Comparison of ENCODE assay signal across 21 cellular contexts in the genomic region with DNA sequence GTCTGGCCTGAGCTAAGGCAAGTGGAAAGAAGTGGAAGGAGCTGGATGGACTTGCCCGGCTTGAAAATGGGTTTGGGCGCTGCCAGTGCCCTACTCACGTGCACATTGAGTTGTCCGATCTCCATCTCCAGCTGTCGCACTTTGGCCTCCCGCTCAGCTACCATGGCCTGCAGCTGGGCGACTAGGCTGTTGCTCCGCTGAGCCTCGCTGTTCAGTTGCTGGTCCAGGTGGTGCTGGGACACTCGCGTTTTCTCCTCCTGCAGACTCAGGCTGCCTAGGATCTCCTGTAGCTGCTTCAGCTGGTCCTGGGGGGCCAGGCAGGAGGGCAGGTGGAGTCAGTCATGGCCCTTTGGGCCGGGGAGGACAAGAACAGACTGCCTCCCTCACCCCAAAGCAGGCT. TPM values are rescaled to one million over a fixed set of nuclear protein-coding genes. Genes with fewer than 3 reads are reported as not detected.
A peak's percentile ranks its signal among the peaks of the same experiment; 100 is the strongest.
DNase-seq lines count a peak whose midpoint lies in the region; ATAC-seq, FAIRE-seq and TF ChIP-seq lines count a peak whose summit lies in the region.
"Had no signal": no experiment of that assay in that cellular context is flagged by ENCODE, and none has a peak within 500 bp of the region (broad histone marks: within the 10 kb centered on the region; RNA-seq: fewer than 3 reads in every experiment).

No MANE protein-coding gene starts in this region.

- dilution Hi-C loops in mammary epithelial cell (cut with HindIII; ENCODE audit: low sequenced_read_pairs), result no loop called here

- no peak for FAIRE-seq in K562 (lab: Jason Lieb, UNC)
- FAIRE-seq: A204.1, G401.6, HTR-8/SVneo had no signal

- no peak for TF ChIP-seq RAD21 in K562 (CRISPR knock-in tag; conservative IDR thresholded peaks at IDR 0.05 in 1 of 2, IDR thresholded peaks at IDR 0.05 in 1 of 2)

- H3K36me3 ChIP-seq in mammary epithelial cell (ENCODE audit: insufficient read depth, low read length), result no peaks in the 10 kb centered on the region
- no peaks in the 10 kb centered on the region for H3K36me3 ChIP-seq in K562 (ENCODE audit: control insufficient read depth, insufficient read depth, low read length)
- H3K36me3 ChIP-seq: BLaER1 treated with 17β-estradiol and CSF1 and Interleukin-3, amounts not matched to agents 10 nM and 100 nM; Peyer's patch had no signal

- H3K9me3 Mint-ChIP-seq in MCF 10A (ENCODE audit: unreplicated experiment), result no peaks in the 10 kb centered on the region
- H3K9me3 Mint-ChIP-seq: CD8-positive, alpha-beta memory T cell had no signal

- H4K20me1 ChIP-seq in mammary epithelial cell (ENCODE audit: insufficient read depth, low read length) (no peaks in the 10 kb centered on the region), K562 (replicated peaks; ENCODE audit: control insufficient read depth, insufficient read depth, low read length) (no peaks in the 10 kb centered on the region; the same call in 1 of the 2 replicates)
- H4K20me1 ChIP-seq: BLaER1 treated with 17β-estradiol and CSF1 and Interleukin-3, amounts not matched to agents 10 nM and 100 nM had no signal

- CTCF ChIA-PET in MCF 10A (lab: Yijun Ruan, JAX), result interaction anchor here (0.7 to 2.0 kb wide), 4 partner anchors 9 to 84 kb away, joined by 3 to 8 read pairs (median 4); no protein-coding TSS in a partner anchor
- CTCF ChIA-PET in mammary epithelial cell (lab: Charles Lee; ENCODE audit: low non-redundant PET), result interaction anchor here (0.7 kb wide), 1 partner anchor 96 kb away, joined by 4 read pairs; no protein-coding TSS in a partner anchor
- CTCF ChIA-PET in K562 (lab: Yijun Ruan, JAX; ENCODE audit: low intra/inter-chr PET ratio), result no interaction called here

- no peak for TF ChIP-seq POLR2A in K562 (conservative IDR thresholded peaks at IDR 0.05)

- TF ChIP-seq CTCF in MCF 10A (IDR thresholded peaks at IDR 0.05; ENCODE audit: unreplicated experiment), result no peak
- TF ChIP-seq CTCF in mammary epithelial cell (conservative IDR thresholded peaks at IDR 0.05 in 1 of 2, IDR thresholded peaks at IDR 0.05 in 1 of 2; ENCODE audit: extremely low read depth in 1 of 2, insufficient read depth in 1 of 2, low read depth in 1 of 2, low read length in 2 of 2), result no peak
- TF ChIP-seq CTCF in K562 (IDR thresholded peaks at IDR 0.05 in 2 of 3, conservative IDR thresholded peaks at IDR 0.05 in 1 of 3; ENCODE audit: insufficient read depth in 2 of 3, low read depth in 1 of 3, low read length in 3 of 3), result no peak

- H3K9me1 ChIP-seq in K562 (ENCODE audit: control insufficient read depth, insufficient read depth, low read length), result no peaks in the 10 kb centered on the region

- H3K27ac ChIP-seq in mammary epithelial cell (ENCODE audit: insufficient read depth, low read depth, low read length) (no peak overlapping the region), K562 (ENCODE audit: extremely low read depth, low read depth, low read length) (no peak overlapping the region)
- H3K27ac ChIP-seq: BLaER1 treated with 17β-estradiol and CSF1 and Interleukin-3, amounts not matched to agents 10 nM and 100 nM; HL-60; Peyer's patch had no signal

- no peaks in the 10 kb centered on the region for H3K36me3 Mint-ChIP-seq in MCF 10A (ENCODE audit: insufficient read depth, unreplicated experiment)
- H3K36me3 Mint-ChIP-seq: CD8-positive, alpha-beta memory T cell had no signal

- H3K4me3 ChIP-seq in mammary epithelial cell (replicated peaks in 1 of 3; ENCODE audit: insufficient read depth in 1 of 3, low read depth in 2 of 3, low read length in 3 of 3), result no peak overlapping the region
- H3K4me3 ChIP-seq in K562, result no peak overlapping the region
- H3K4me3 ChIP-seq: BLaER1 treated with 17β-estradiol and CSF1 and Interleukin-3, amounts not matched to agents 10 nM and 100 nM; Peyer's patch had no signal

- H3K4me2 ChIP-seq in mammary epithelial cell (ENCODE audit: insufficient read depth, low read depth, low read length), result no peak overlapping the region
- H3K4me2 ChIP-seq in K562 (ENCODE audit: insufficient read depth, low read length), result no peak overlapping the region
- H3K4me2 ChIP-seq: BLaER1 treated with 17β-estradiol and CSF1 and Interleukin-3, amounts not matched to agents 10 nM and 100 nM had no signal

- no peak overlapping the region for H3K9ac ChIP-seq in mammary epithelial cell (ENCODE audit: insufficient read depth, low read length)
- H3K9ac ChIP-seq in K562 (ENCODE audit: insufficient read depth in 1 of 2, low read depth in 2 of 2, low read length in 2 of 2), result no peak overlapping the region
- H3K9ac ChIP-seq: BLaER1 treated with 17β-estradiol and CSF1 and Interleukin-3, amounts not matched to agents 10 nM and 100 nM had no signal

- in situ Hi-C loops in mammary epithelial cell (cut with MboI; ENCODE audit: low sequenced_read_pairs in 2 of 2), result no loop called here
- in situ Hi-C loops in K562 (cut with MboI), result no loop called here

- H2AFZ ChIP-seq in mammary epithelial cell (ENCODE audit: low read depth, low read length) (no peak overlapping the region), K562 (ENCODE audit: low read depth, low read length) (no peak overlapping the region)

- DNase-seq in MCF 10A (ENCODE audit: unreplicated experiment) (no peak), mammary epithelial cell (no peak), K562 (ENCODE audit: extremely low read depth in 1 of 4, low spot score in 3 of 4) (no peak), islet precursor cell (peak; percentile 42), NOMO-1 treated with DMSO at 0.1 percent for 48 hours (lab: John Stamatoyannopoulos, UW; ENCODE audit: unreplicated experiment) (no peak), NCI-H69 (lab: John Stamatoyannopoulos, UW) (no peak), GM19238 (ENCODE audit: insufficient read length, low spot score) (no peak)
- peak; percentile 16 for DNase-seq in stimulated activated CD8-positive, alpha-beta memory T cell treated with anti-CD3 and anti-CD28 coated beads, Interleukin-4, amount 100 ng/mL, for 48 hours
- DNase-seq: CD8-positive, alpha-beta memory T cell; DND-41; HCEC 1CT; KBM-7; NCI-H1436 treated with DMSO at 0.1 percent for 48 hours; NCI-H2081 treated with DMSO at 0.1 percent for 48 hours had no signal

- peak overlapping the region; percentile 18 for H3K27ac Mint-ChIP-seq in MCF 10A (ENCODE audit: low read depth, unreplicated experiment)
- H3K27ac Mint-ChIP-seq: CD8-positive, alpha-beta memory T cell had no signal

- H3K4me3 Mint-ChIP-seq in MCF 10A (ENCODE audit: unreplicated experiment), result no peak overlapping the region
- H3K4me3 Mint-ChIP-seq: CD8-positive, alpha-beta memory T cell had no signal

- H3K9me3 ChIP-seq in mammary epithelial cell (replicated peaks; ENCODE audit: insufficient read depth, low read length) (no peaks in the 10 kb centered on the region), K562 (replicated peaks; ENCODE audit: control insufficient read depth, insufficient read depth, low read depth, low read length) (no peaks in the 10 kb centered on the region)
- H3K9me3 ChIP-seq: BLaER1 treated with 17β-estradiol and CSF1 and Interleukin-3, amounts not matched to agents 10 nM and 100 nM; Peyer's patch had no signal

- intact Hi-C loops in MCF 10A (cut with micrococcal nuclease) (no loop called here), mammary epithelial cell (cut with micrococcal nuclease) (no loop called here), K562 (cut with micrococcal nuclease) (no loop called here)

- H3K4me1 Mint-ChIP-seq in MCF 10A (ENCODE audit: insufficient read depth, unreplicated experiment), result no peaks in the 10 kb centered on the region
- H3K4me1 Mint-ChIP-seq: CD8-positive, alpha-beta memory T cell had no signal

- TF ChIP-seq EP300 in K562 (IDR thresholded peaks at IDR 0.05; ENCODE audit: low read length), result no peak

- WGBS in mammary epithelial cell (ENCODE audit: low coverage, missing lambda C conversion rate), result 89% methylated on average over 11 of the region's 12 CpGs
- 2% methylated on average over 12 of the region's 12 CpGs for WGBS in K562 (ENCODE audit: insufficient coverage, low coverage, missing lambda C conversion rate)

- no peaks in the 10 kb centered on the region for H3K27me3 ChIP-seq in mammary epithelial cell (ENCODE audit: insufficient read depth, low read length)
- H3K27me3 ChIP-seq in K562 (ENCODE audit: control insufficient read depth in 2 of 2, insufficient read depth in 2 of 2, low read length in 2 of 2), result peaks cover 23 to 30% of the 10 kb centered on the region in 2 experiments; a peak in 4 of 5 replicates
- H3K27me3 ChIP-seq: BLaER1 treated with 17β-estradiol and CSF1 and Interleukin-3, amounts not matched to agents 10 nM and 100 nM; Peyer's patch had no signal

- BruUV-seq in MCF 10A (replicated peaks; lab: Mats Ljungman, UMichigan), result no TSS peak
- BruUV-seq in mammary epithelial cell (replicated peaks; lab: Mats Ljungman, UMichigan), result no TSS peak
- BruUV-seq in K562 (replicated peaks; lab: Mats Ljungman, UMichigan), result no TSS peak

- POLR2A ChIA-PET in MCF 10A (lab: Yijun Ruan, JAX), result no interaction called here
- POLR2A ChIA-PET in K562 (lab: Yijun Ruan, JAX), result interaction anchor here (1.1 to 1.6 kb wide), 3 partner anchors 9 to 69 kb away, joined by 3 to 5 read pairs (median 4); partner anchors contain the start of gene HIGD1A

- H3K27me3 Mint-ChIP-seq in MCF 10A (ENCODE audit: insufficient read depth, unreplicated experiment), result no peaks in the 10 kb centered on the region

- no peak for ATAC-seq in K562
- ATAC-seq: Right ventricle myocardium inferior had no signal

- H3K4me1 ChIP-seq in mammary epithelial cell (ENCODE audit: insufficient read depth, low read length) (no peaks in the 10 kb centered on the region), K562 (replicated peaks in 1 of 2; ENCODE audit: control insufficient read depth in 2 of 2, insufficient read depth in 2 of 2, low read length in 2 of 2) (no peaks in the 10 kb centered on the region)
- H3K4me1 ChIP-seq: Peyer's patch had no signal

- no peaks in the 10 kb centered on the region for H3K79me2 ChIP-seq in mammary epithelial cell (ENCODE audit: insufficient read depth, low read length)
- no peaks in the 10 kb centered on the region for H3K79me2 ChIP-seq in K562 (ENCODE audit: control insufficient read depth, insufficient read depth, low read length)

RNA-seq across cellular contexts. Expression of gene HHATL, which starts 33.0 kb away (rescaled TPM):
- total RNA-seq in MCF 10A (2022) (not detected in 2 replicates), mammary epithelial cell (not detected), K562 (2014; rRNA removed) (not detected in 2 replicates), K562 (2014; rRNA removed; fragmentation: Illumina TruSeq; extraction: Trizol) (not detected in 2 replicates), K562 (2015; rRNA removed; fragmentation: Illumina TruSeq; extraction: Trizol) (not detected in 2 replicates), K562 (2021) (not detected in 2 replicates)
- polyA plus RNA-seq in mammary epithelial cell (not detected), K562 (2011; rRNA removed) (not detected in 2 replicates), K562 (2014; fragmentation: Illumina TruSeq; extraction: Trizol) (not detected in 2 replicates), K562 (2014; fragmentation: Nextera tagmentation; extraction: Ambion mirVana) (not detected), K562 (2014; rRNA removed) (not detected in 2 replicates)
- polyA minus RNA-seq in mammary epithelial cell, result not detected
- not detected in 2 replicates for total RNA-seq in K562 (2011; cell fraction: chromatin; rRNA removed; ENCODE audit: low replicate concordance)
- total RNA-seq in K562 (2011; cell fraction: nucleolus; rRNA removed), result not detected in 2 replicates
- total RNA-seq in K562 (2011; cell fraction: nucleoplasm; rRNA removed), result not detected in 2 replicates
- not detected in 2 replicates for polyA plus RNA-seq in K562 (2011; cell fraction: cytosol; rRNA removed)
- polyA plus RNA-seq in K562 (2011; cell fraction: nucleus; rRNA removed), result not detected in 2 replicates
- not detected in 2 replicates for polyA plus RNA-seq in K562 (2012)
- not detected in 2 replicates for polyA minus RNA-seq in K562 (2011; rRNA and poly(A)+ RNA removed)
- not detected in 2 replicates for polyA minus RNA-seq in K562 (2011; cell fraction: cytosol; rRNA and poly(A)+ RNA removed)
- polyA minus RNA-seq in K562 (2011; cell fraction: nucleus; rRNA and poly(A)+ RNA removed), result not detected in 2 replicates
- total RNA-seq: CD8-positive, alpha-beta memory T cell had no signal
- polyA plus RNA-seq: CD8-positive, alpha-beta memory T cell had no signal

RNA-seq across cellular contexts. Expression of gene CCDC13, which starts 37.4 kb away (rescaled TPM):
- total RNA-seq in MCF 10A (2022) (1.1 and 1.3 TPM in 2 replicates), mammary epithelial cell (under 1 TPM; 0.49 to 0.50 TPM), K562 (2014; rRNA removed) (0.53 and 0.68 TPM in 2 replicates), K562 (2014; rRNA removed; fragmentation: Illumina TruSeq; extraction: Trizol) (0.67 TPM in 1 of 2 replicates, not detected in the other), K562 (2015; rRNA removed; fragmentation: Illumina TruSeq; extraction: Trizol) (0.26 and 0.54 TPM in 2 replicates), K562 (2021) (0.24 and 0.49 TPM in 2 replicates)
- polyA plus RNA-seq in mammary epithelial cell (0.15 TPM), K562 (2011; rRNA removed) (0.22 TPM in 1 of 2 replicates, not detected in the other), K562 (2014; fragmentation: Illumina TruSeq; extraction: Trizol) (0.28 and 0.29 TPM in 2 replicates), K562 (2014; fragmentation: Nextera tagmentation; extraction: Ambion mirVana) (under 1 TPM; 0.20 to 0.70 TPM), K562 (2014; rRNA removed) (0.48 and 0.89 TPM in 2 replicates)
- not detected for polyA minus RNA-seq in mammary epithelial cell
- 0.51 and 1.0 TPM in 2 replicates for total RNA-seq in K562 (2011; cell fraction: chromatin; rRNA removed; ENCODE audit: low replicate concordance)
- total RNA-seq in K562 (2011; cell fraction: nucleolus; rRNA removed), result 0.53 TPM in 1 of 2 replicates, not detected in the other
- 0.69 TPM in 1 of 2 replicates, not detected in the other for total RNA-seq in K562 (2011; cell fraction: nucleoplasm; rRNA removed)
- 0.06 and 0.09 TPM in 2 replicates for polyA plus RNA-seq in K562 (2011; cell fraction: cytosol; rRNA removed)
- 0.47 and 0.63 TPM in 2 replicates for polyA plus RNA-seq in K562 (2011; cell fraction: nucleus; rRNA removed)
- polyA plus RNA-seq in K562 (2012), result 0.30 and 0.46 TPM in 2 replicates
- not detected in 2 replicates for polyA minus RNA-seq in K562 (2011; rRNA and poly(A)+ RNA removed)
- polyA minus RNA-seq in K562 (2011; cell fraction: cytosol; rRNA and poly(A)+ RNA removed), result not detected in 2 replicates
- not detected in 2 replicates for polyA minus RNA-seq in K562 (2011; cell fraction: nucleus; rRNA and poly(A)+ RNA removed)

RNA-seq across cellular contexts. Expression of gene KLHL40, which starts 50.3 kb away (rescaled TPM):
- total RNA-seq in MCF 10A (2022) (not detected in 2 replicates), mammary epithelial cell (not detected), K562 (2014; rRNA removed) (not detected in 2 replicates), K562 (2014; rRNA removed; fragmentation: Illumina TruSeq; extraction: Trizol) (not detected in 2 replicates), K562 (2015; rRNA removed; fragmentation: Illumina TruSeq; extraction: Trizol) (not detected in 2 replicates), K562 (2021) (not detected in 2 replicates)
- polyA plus RNA-seq in mammary epithelial cell (not detected), K562 (2011; rRNA removed) (not detected in 2 replicates), K562 (2014; fragmentation: Illumina TruSeq; extraction: Trizol) (not detected in 2 replicates), K562 (2014; fragmentation: Nextera tagmentation; extraction: Ambion mirVana) (not detected), K562 (2014; rRNA removed) (not detected in 2 replicates)
- polyA minus RNA-seq in mammary epithelial cell, result not detected
- not detected in 2 replicates for total RNA-seq in K562 (2011; cell fraction: chromatin; rRNA removed; ENCODE audit: low replicate concordance)
- not detected in 2 replicates for total RNA-seq in K562 (2011; cell fraction: nucleolus; rRNA removed)
- not detected in 2 replicates for total RNA-seq in K562 (2011; cell fraction: nucleoplasm; rRNA removed)
- not detected in 2 replicates for polyA plus RNA-seq in K562 (2011; cell fraction: cytosol; rRNA removed)
- not detected in 2 replicates for polyA plus RNA-seq in K562 (2011; cell fraction: nucleus; rRNA removed)
- polyA plus RNA-seq in K562 (2012), result not detected in 2 replicates
- polyA minus RNA-seq in K562 (2011; rRNA and poly(A)+ RNA removed), result not detected in 2 replicates
- not detected in 2 replicates for polyA minus RNA-seq in K562 (2011; cell fraction: cytosol; rRNA and poly(A)+ RNA removed)
- polyA minus RNA-seq in K562 (2011; cell fraction: nucleus; rRNA and poly(A)+ RNA removed), result not detected in 2 replicates
- total RNA-seq: CD8-positive, alpha-beta memory T cell; Peyer's patch; Right ventricle myocardium inferior had no signal
- polyA plus RNA-seq: CD8-positive, alpha-beta memory T cell had no signal

Comparison
In these comparisons a context has a peak if more than half of its experiments do, and no peak if none do; other contexts are left out.
1. DNase-seq: peak in islet precursor cell (single experiment) and stimulated activated CD8-positive, alpha-beta memory T cell treated with anti-CD3 and anti-CD28 coated beads, Interleukin-4, amount 100 ng/mL, for 48 hours (single experiment); none in MCF 10A (single experiment), mammary epithelial cell (single experiment), K562 (0 of 4), NOMO-1 treated with DMSO at 0.1 percent for 48 hours (single experiment), NCI-H69 (single experiment) and GM19238 (single experiment).